In genomic region chr1:117632269-117633067, GRCh38 we compare ENCODE assay signal across 2 cellular contexts.
TF ChIP-seq lines count a peak whose summit lies in the region.

No MANE protein-coding gene starts in this region.

TF ChIP-seq in liver, 16 proteins besides CTCF, POLR2A, EP300 and RAD21 (continued from another document):
- TF ChIP-seq REST (IDR thresholded peaks at IDR 0.05) (no peak), RXRA (IDR thresholded peaks at IDR 0.05) (peak; percentile 35 to 37)

TF ChIP-seq in HepG2, 621 proteins besides CTCF, POLR2A, EP300 and RAD21 (continued from another document):
- no peak for TF ChIP-seq MXD3 (CRISPR knock-in tag; IDR thresholded peaks at IDR 0.05)
- TF ChIP-seq ZNF737 (CRISPR knock-in tag; IDR thresholded peaks at IDR 0.05; ENCODE audit: borderline replicate concordance): no peak
- TF ChIP-seq SP140L (CRISPR knock-in tag; IDR thresholded peaks at IDR 0.05; ENCODE audit: borderline replicate concordance): no peak
TF ChIP-seq in HepG2: peak in this region for 0.
